In the genomic region with DNA sequence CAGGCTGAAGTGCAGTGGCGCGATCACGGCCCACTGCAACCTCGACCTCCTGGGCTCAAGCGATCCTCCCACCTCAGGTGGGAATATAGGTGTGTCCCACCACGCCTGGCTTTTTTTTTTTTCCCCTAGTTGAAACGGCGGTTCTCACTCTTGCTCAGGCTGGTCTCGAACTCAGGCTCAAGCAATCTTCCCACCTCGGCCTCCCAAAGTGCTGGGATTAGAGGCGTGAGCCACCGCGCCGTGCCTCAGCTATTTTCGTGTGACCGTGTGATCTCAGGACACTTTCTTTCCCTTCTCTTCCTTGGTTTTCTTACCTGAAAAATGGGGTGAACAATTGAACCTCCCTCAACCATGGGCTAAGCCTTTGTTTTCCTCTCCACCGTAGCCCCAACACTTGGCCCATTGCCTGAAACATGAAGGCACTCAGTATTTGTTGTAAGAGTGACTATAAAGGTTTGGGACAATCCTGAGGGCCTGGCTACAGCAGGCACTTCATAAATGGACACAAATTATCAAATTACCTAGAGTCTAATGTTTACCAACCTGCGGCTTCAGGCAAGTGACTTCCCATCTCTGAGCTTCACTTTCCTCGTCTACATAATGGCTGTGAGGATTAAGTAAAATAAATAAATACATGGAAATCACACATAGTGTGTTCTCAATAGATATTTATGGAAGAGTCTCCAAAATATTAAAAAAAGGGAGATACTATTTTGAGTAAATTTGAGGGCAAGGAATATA, we compare ENCODE assay signal across 8 cellular contexts. TPM values are rescaled to one million over a fixed set of nuclear protein-coding genes. Genes with fewer than 3 reads are reported as not detected.
DNase-seq lines count a peak whose midpoint lies in the region; ATAC-seq, FAIRE-seq and TF ChIP-seq lines count a peak whose summit lies in the region.

No MANE protein-coding gene starts in this region.

- no peak for TF ChIP-seq CTCF in AG09309 (IDR thresholded peaks at IDR 0.05; ENCODE audit: control insufficient read depth, insufficient read depth, low read depth, low read length, missing control alignments)
- TF ChIP-seq CTCF in HepG2 (CRISPR knock-in tag; IDR thresholded peaks at IDR 0.05) = no peak

- H3K4me3 Mint-ChIP-seq in activated naive CD8-positive, alpha-beta T cell treated with anti-CD3 and anti-CD28 coated beads, Interleukin-2, amount 50 U/mL, for 24 hours = peak overlapping the region; percentile 85

- peaks cover 11% of the 10 kb centered on the region for H3K79me2 ChIP-seq in HepG2 (ENCODE audit: insufficient read depth, low read length)

- DNase-seq in AG09309 (ENCODE audit: low read depth) (no peak), NCI-H1105 treated with DMSO at 0.1 percent for 48 hours (lab: John Stamatoyannopoulos, UW) (peak; percentile 91), HepG2 (ENCODE audit: low spot score) (peak; percentile 82), kidney glomerular epithelial cell (lab: John Stamatoyannopoulos, UW) (no peak), NCI-H1694 treated with DMSO at 0.1 percent for 48 hours (lab: John Stamatoyannopoulos, UW) (no peak)
- no peak for DNase-seq in activated naive CD8-positive, alpha-beta T cell treated with anti-CD3 and anti-CD28 coated beads, Interleukin-2, amount 50 U/mL, for 24 hours

- H2AFZ ChIP-seq in HepG2 (ENCODE audit: low read length) = no peak overlapping the region

- H3K9me3 ChIP-seq in HepG2 (ENCODE audit: low read length) = no peaks in the 10 kb centered on the region

- no peak; a peak in 2 of 4 replicates for TF ChIP-seq POLR2A in HepG2 (IDR thresholded peaks at IDR 0.05; ENCODE audit: insufficient read depth in 1 of 2, low read depth in 2 of 2, low read length in 2 of 2)

- H3K4me1 ChIP-seq in HepG2 (ENCODE audit: insufficient read depth, low read length) (peaks cover 61% of the 10 kb centered on the region), urinary bladder (ENCODE audit: insufficient read depth) (peaks cover 1% of the 10 kb centered on the region)

- H3K9me3 Mint-ChIP-seq in activated naive CD8-positive, alpha-beta T cell treated with anti-CD3 and anti-CD28 coated beads, Interleukin-2, amount 50 U/mL, for 24 hours = no peaks in the 10 kb centered on the region

- peak overlapping the region; percentile 72 for H3K27ac Mint-ChIP-seq in activated naive CD8-positive, alpha-beta T cell treated with anti-CD3 and anti-CD28 coated beads, Interleukin-2, amount 50 U/mL, for 24 hours

- POLR2A ChIA-PET in HepG2 (lab: Yijun Ruan, JAX) = interaction anchor here (0.6 to 16.4 kb wide), 22 partner anchors 12 to 165 kb away, joined by 3 to 1427 read pairs (median 8); a partner anchor contains a TSS

- H3K4me2 ChIP-seq in HepG2 (ENCODE audit: low read depth, low read length) = peak overlapping the region; percentile 93

- peaks cover 34% of the 10 kb centered on the region for H3K4me1 Mint-ChIP-seq in activated naive CD8-positive, alpha-beta T cell treated with anti-CD3 and anti-CD28 coated beads, Interleukin-2, amount 50 U/mL, for 24 hours

- H3K27me3 ChIP-seq in HepG2 (ENCODE audit: control insufficient read depth in 1 of 2, insufficient read depth in 2 of 2, low read length in 2 of 2) = no peaks in the 10 kb centered on the region; a peak in 1 of 5 replicates

- under 1% methylated on average over 19 of the region's 19 CpGs for WGBS in HepG2 (ENCODE audit: low lambda C conversion rate)
- WGBS in urinary bladder = 40% methylated on average over 19 of the region's 19 CpGs

- TF ChIP-seq EP300 in HepG2 (IDR thresholded peaks at IDR 0.05; ENCODE audit: low read depth in 2 of 2, low read length in 2 of 2) (no peak), HepG2 (CRISPR knock-in tag; IDR thresholded peaks at IDR 0.05; ENCODE audit: borderline replicate concordance) (peak; percentile 57; the same call in 1 of the 2 replicates)

- H3K27ac ChIP-seq in HepG2 (ENCODE audit: extremely low read length, insufficient read depth, low read length) = peak overlapping the region; percentile 86
- peak overlapping the region; percentile 76 for H3K27ac ChIP-seq in urinary bladder (ENCODE audit: low read depth)

- peaks cover 5% of the 10 kb centered on the region for H3K36me3 Mint-ChIP-seq in activated naive CD8-positive, alpha-beta T cell treated with anti-CD3 and anti-CD28 coated beads, Interleukin-2, amount 50 U/mL, for 24 hours (ENCODE audit: low read depth)

- no peak for FAIRE-seq in HepG2 (lab: Jason Lieb, UNC)

- 0 out of 2 replicates have a peak, but pooled peaks have one; percentile 12 for TF ChIP-seq RAD21 in HepG2 (CRISPR knock-in tag; IDR thresholded peaks at IDR 0.05)

- H3K9ac ChIP-seq in HepG2 (ENCODE audit: insufficient read depth, low read depth, low read length) = peak overlapping the region; percentile 96

- peak overlapping the region; percentile 44 for H3K4me3 ChIP-seq in AG09309 (ENCODE audit: control insufficient read depth, low read depth, low read length)
- H3K4me3 ChIP-seq in HepG2 (replicated peaks in 1 of 3; ENCODE audit: insufficient read depth in 1 of 3, low read depth in 2 of 3, low read length in 3 of 3) = peak overlapping the region; percentile 70 to 88 (median 80)
- H3K4me3 ChIP-seq in urinary bladder (ENCODE audit: low read depth, low read length) = peak overlapping the region; percentile 38

- BruUV-seq in HepG2 (replicated peaks; lab: Mats Ljungman, UMichigan) = TSS peak; percentile 68

- intact Hi-C loops in HepG2 (cut with micrococcal nuclease; ENCODE audit: unreplicated experiment) = loop anchor here (1.0 kb wide), 1 partner anchor 14 kb away; no protein-coding TSS in a partner anchor

- H3K36me3 ChIP-seq in HepG2 (replicated peaks in 1 of 2; ENCODE audit: control insufficient read depth in 1 of 2, insufficient read depth in 2 of 2, low read length in 2 of 2) (peaks cover 2 to 4% of the 10 kb centered on the region in 2 experiments; a peak in 4 of 5 replicates), urinary bladder (ENCODE audit: insufficient read depth) (no peaks in the 10 kb centered on the region)

- H4K20me1 ChIP-seq in HepG2 (ENCODE audit: insufficient read depth, low read length) = no peaks in the 10 kb centered on the region

- in situ Hi-C loops in HepG2 (cut with HindIII; ENCODE audit: extremely low pct_ligation_motif_present, low pct_unique_long_range_greater_than_20kb) = no loop called here

- CTCF ChIA-PET in HepG2 (lab: Yijun Ruan, JAX; ENCODE audit: low intra/inter-chr PET ratio, low total read pairs) = interaction anchor here (7.7 kb wide), 1 partner anchor 38 kb away, joined by 335 read pairs; no protein-coding TSS in a partner anchor

- no peaks in the 10 kb centered on the region for H3K27me3 Mint-ChIP-seq in activated naive CD8-positive, alpha-beta T cell treated with anti-CD3 and anti-CD28 coated beads, Interleukin-2, amount 50 U/mL, for 24 hours

- ATAC-seq in GM19328 (IDR thresholded peaks at IDR 0.05; ENCODE audit: unreplicated experiment) (peak; percentile 18), HepG2 (peak; percentile 0)
- no peak for ATAC-seq in activated naive CD8-positive, alpha-beta T cell treated with anti-CD3 and anti-CD28 coated beads, Interleukin-2, amount 50 U/mL, for 24 hours

RNA-seq across cellular contexts. Expression of a gene that starts 31.4 kb away (rescaled TPM):
- total RNA-seq in HepG2 (2016; rRNA removed; fragmentation: Illumina TruSeq; extraction: Trizol) (315 and 419 TPM in 2 replicates), urinary bladder (500 TPM)
- 421 and 422 TPM in 2 replicates for total RNA-seq in HepG2 (2016; cell fraction: cytosol; rRNA removed; fragmentation: Illumina TruSeq; extraction: Trizol; ENCODE audit: low read depth)
- total RNA-seq in HepG2 (2016; cell fraction: insoluble cytoplasmic fraction; rRNA removed; fragmentation: Illumina TruSeq; extraction: Trizol) = 297 and 421 TPM in 2 replicates
- 329 and 339 TPM in 2 replicates for total RNA-seq in HepG2 (2016; cell fraction: membrane; rRNA removed; fragmentation: Illumina TruSeq; extraction: Trizol)
- total RNA-seq in HepG2 (2016; cell fraction: nucleus; rRNA removed; fragmentation: Illumina TruSeq; extraction: Trizol) = 273 and 295 TPM in 2 replicates
- polyA plus RNA-seq in HepG2 (2011; rRNA removed) (258 and 320 TPM in 2 replicates), urinary bladder (683 TPM)
- polyA plus RNA-seq in HepG2 (2011; cell fraction: cytosol; rRNA removed) = 494 and 1,223 TPM in 2 replicates
- 541 and 1,398 TPM in 2 replicates for polyA plus RNA-seq in HepG2 (2011; cell fraction: nucleus; rRNA removed)
- polyA plus RNA-seq in HepG2 (2012) = 119 and 147 TPM in 2 replicates
- 99.0 and 102 TPM in 2 replicates for polyA plus RNA-seq in HepG2 (2016; cell fraction: cytosol; fragmentation: Illumina TruSeq; extraction: Trizol; ENCODE audit: low read depth)
- 273 and 282 TPM in 2 replicates for polyA plus RNA-seq in HepG2 (2016; cell fraction: insoluble cytoplasmic fraction; fragmentation: Illumina TruSeq; extraction: Trizol; ENCODE audit: low read depth)
- 104 TPM in 2 replicates for polyA plus RNA-seq in HepG2 (2016; cell fraction: membrane; fragmentation: Illumina TruSeq; extraction: Trizol; ENCODE audit: low read depth)
- 496 and 499 TPM in 2 replicates for polyA plus RNA-seq in HepG2 (2016; cell fraction: nucleus; fragmentation: Illumina TruSeq; extraction: Trizol; ENCODE audit: insufficient read depth, low read depth)
- 259 and 709 TPM in 2 replicates for polyA minus RNA-seq in HepG2 (2011; rRNA and poly(A)+ RNA removed; ENCODE audit: low replicate concordance)
- polyA minus RNA-seq in HepG2 (2011; cell fraction: cytosol; rRNA and poly(A)+ RNA removed) = 242 and 434 TPM in 2 replicates
- 194 and 456 TPM in 2 replicates for polyA minus RNA-seq in HepG2 (2011; cell fraction: nucleus; rRNA and poly(A)+ RNA removed)

RNA-seq across cellular contexts. Expression of a gene that starts 59.5 kb away (rescaled TPM):
- total RNA-seq in HepG2 (2016; rRNA removed; fragmentation: Illumina TruSeq; extraction: Trizol) (68.4 and 118 TPM in 2 replicates), urinary bladder (48.8 TPM)
- total RNA-seq in HepG2 (2016; cell fraction: cytosol; rRNA removed; fragmentation: Illumina TruSeq; extraction: Trizol; ENCODE audit: low read depth) = 46.8 and 55.9 TPM in 2 replicates
- total RNA-seq in HepG2 (2016; cell fraction: insoluble cytoplasmic fraction; rRNA removed; fragmentation: Illumina TruSeq; extraction: Trizol) = 71.4 and 118 TPM in 2 replicates
- 73.9 and 80.7 TPM in 2 replicates for total RNA-seq in HepG2 (2016; cell fraction: membrane; rRNA removed; fragmentation: Illumina TruSeq; extraction: Trizol)
- 165 and 184 TPM in 2 replicates for total RNA-seq in HepG2 (2016; cell fraction: nucleus; rRNA removed; fragmentation: Illumina TruSeq; extraction: Trizol)
- polyA plus RNA-seq in HepG2 (2011; rRNA removed) (243 and 287 TPM in 2 replicates), urinary bladder (90.4 TPM)
- 198 and 200 TPM in 2 replicates for polyA plus RNA-seq in HepG2 (2011; cell fraction: cytosol; rRNA removed)
- 203 and 206 TPM in 2 replicates for polyA plus RNA-seq in HepG2 (2011; cell fraction: nucleus; rRNA removed)
- polyA plus RNA-seq in HepG2 (2012) = 156 and 233 TPM in 2 replicates
- polyA plus RNA-seq in HepG2 (2016; cell fraction: cytosol; fragmentation: Illumina TruSeq; extraction: Trizol; ENCODE audit: low read depth) = 90.6 and 110 TPM in 2 replicates
- polyA plus RNA-seq in HepG2 (2016; cell fraction: insoluble cytoplasmic fraction; fragmentation: Illumina TruSeq; extraction: Trizol; ENCODE audit: low read depth) = 129 and 148 TPM in 2 replicates
- 108 and 120 TPM in 2 replicates for polyA plus RNA-seq in HepG2 (2016; cell fraction: membrane; fragmentation: Illumina TruSeq; extraction: Trizol; ENCODE audit: low read depth)
- 374 and 382 TPM in 2 replicates for polyA plus RNA-seq in HepG2 (2016; cell fraction: nucleus; fragmentation: Illumina TruSeq; extraction: Trizol; ENCODE audit: insufficient read depth, low read depth)
- polyA minus RNA-seq in HepG2 (2011; rRNA and poly(A)+ RNA removed; ENCODE audit: low replicate concordance) = 365 and 413 TPM in 2 replicates
- 123 and 142 TPM in 2 replicates for polyA minus RNA-seq in HepG2 (2011; cell fraction: cytosol; rRNA and poly(A)+ RNA removed)
- polyA minus RNA-seq in HepG2 (2011; cell fraction: nucleus; rRNA and poly(A)+ RNA removed) = 195 and 210 TPM in 2 replicates

Comparison
In these comparisons a context has a peak if more than half of its experiments do, and no peak if none do; other contexts are left out.
1. DNase-seq: peak in NCI-H1105 treated with DMSO at 0.1 percent for 48 hours (single experiment) and HepG2 (single experiment); none in AG09309 (single experiment), activated naive CD8-positive, alpha-beta T cell treated with anti-CD3 and anti-CD28 coated beads, Interleukin-2, amount 50 U/mL, for 24 hours (single experiment), kidney glomerular epithelial cell (single experiment) and NCI-H1694 treated with DMSO at 0.1 percent for 48 hours (single experiment).
2. Peak in every context shown above with its lines, with median percentiles within 50 percentile points of each other: H3K4me3 ChIP-seq.